Comparison of ENCODE assay signal across 25 cellular contexts in the genomic region with DNA sequence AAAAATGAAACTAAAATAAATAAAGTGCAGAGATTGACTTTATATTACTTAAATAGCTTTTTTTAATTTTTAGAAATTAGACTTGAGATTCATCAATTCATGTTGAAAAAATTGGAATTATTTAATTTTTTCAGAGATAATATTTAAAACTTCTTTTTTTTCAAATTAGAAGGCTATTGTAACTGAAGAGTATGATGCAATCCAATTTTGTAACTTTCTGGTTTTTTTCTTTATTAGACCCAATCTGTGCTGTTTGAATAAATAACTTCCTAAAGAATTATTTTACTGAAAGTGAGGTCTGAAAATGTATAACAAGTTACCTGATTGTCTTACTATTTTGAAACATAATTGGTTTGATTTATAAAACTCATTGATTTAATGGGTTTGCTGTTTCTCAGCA.
"Had no signal": no experiment of that assay in that cellular context is flagged by ENCODE, and none has a peak within 500 bp of the region (broad histone marks: within the 10 kb centered on the region; RNA-seq: fewer than 3 reads in every experiment).

No MANE protein-coding gene starts in this region.

- H3K27me3 ChIP-seq: foreskin keratinocyte, heart right ventricle, testis, uterus had no signal

- H3K4me3 ChIP-seq: heart right ventricle, mucosa of descending colon, testis, uterus had no signal

- H3K36me3 ChIP-seq: heart right ventricle, uterus had no signal

- DNase-seq: activated CD4-positive, alpha-beta T cell treated with anti-CD3 and anti-CD28 coated beads for 4 hours; activated CD4-positive, alpha-beta T cell treated with anti-CD3 and anti-CD28 coated beads, Interleukin-2, amount 50 U/mL, for 48 hours; activated CD8-positive, alpha-beta memory T cell treated with anti-CD3 and anti-CD28 coated beads for 24 hours; activated effector memory CD4-positive, alpha-beta T cell treated with Interleukin-2 at 50 U/mL for 16 hours; activated naive CD4-positive, alpha-beta T cell treated with anti-CD3 and anti-CD28 coated beads for 36 hours; activated naive CD8-positive, alpha-beta T cell treated with anti-CD3 and anti-CD28 coated beads for 36 hours; caudate nucleus; effector memory CD4-positive, alpha-beta T cell; erythroblast; foreskin keratinocyte; heart right ventricle; left ventricle myocardium superior; mucosa of descending colon; posterior cingulate gyrus; right cardiac atrium; stimulated activated CD4-positive, alpha-beta T cell treated with anti-CD3 and anti-CD28 coated beads, Interleukin-12 subunit alpha, Interleukin-12 subunit beta, amount 100 ng/mL, for 4 hours; stimulated activated CD4-positive, alpha-beta T cell treated with anti-CD3 and anti-CD28 coated beads, Interleukin-4, amount 100 ng/mL, for 1 hour; stimulated activated naive CD8-positive, alpha-beta T cell treated with anti-CD3 and anti-CD28 coated beads, Interleukin-15, Interleukin-2, amounts not matched to agents 100 U/mL and 50 U/mL, for 24 hours; T-helper 9 cell; testis; trophoblast cell; uterus had no signal

- FAIRE-seq: TTC549 had no signal

- H3K4me1 ChIP-seq: foreskin keratinocyte, uterus had no signal

- H3K27ac ChIP-seq: foreskin keratinocyte, heart right ventricle, uterus, VCaP had no signal

- H3K9me3 ChIP-seq: heart right ventricle, mucosa of descending colon, testis, uterus had no signal

- ATAC-seq: foreskin keratinocyte; heart right ventricle; left ventricle myocardium superior; mucosa of descending colon; natural killer cell treated with Interleukin-12 subunit alpha and Interleukin-12 subunit beta and Interleukin-15 and Interleukin-18, amount 100 ng/mL, for 72 hours; right cardiac atrium; stimulated activated naive CD8-positive, alpha-beta T cell treated with anti-CD3 and anti-CD28 coated beads, Interleukin-15, Interleukin-2, amounts not matched to agents 100 U/mL and 50 U/mL, for 24 hours had no signal
